8 cellular contexts compared by ENCODE assay signal in genomic region chr7:123367508-123368122, GRCh38.
DNase-seq lines count a peak whose midpoint lies in the region; ATAC-seq and TF ChIP-seq lines count a peak whose summit lies in the region.

No MANE protein-coding gene starts in this region.

- no peaks in the 10 kb centered on the region for H3K36me3 Mint-ChIP-seq in progenitor cell of endocrine pancreas (ENCODE audit: insufficient read depth)

- no peak overlapping the region for H3K27ac Mint-ChIP-seq in progenitor cell of endocrine pancreas

- H3K9me3 Mint-ChIP-seq in progenitor cell of endocrine pancreas (ENCODE audit: low read depth) = no peaks in the 10 kb centered on the region

- H3K4me1 Mint-ChIP-seq in progenitor cell of endocrine pancreas (ENCODE audit: low read depth) = no peaks in the 10 kb centered on the region

- ATAC-seq in GM18519 (IDR thresholded peaks at IDR 0.05; ENCODE audit: low FRiP score, unreplicated experiment) = peak; percentile 98
- ATAC-seq in HG02938 (IDR thresholded peaks at IDR 0.05; ENCODE audit: unreplicated experiment) = peak; percentile 91
- no peak for ATAC-seq in activated CD4-positive, CD25-positive, alpha-beta regulatory T cell treated with anti-CD3 and anti-CD28 coated beads, Interleukin-2, amount 50 U/mL, for 24 hours

- no peak overlapping the region for H3K4me3 Mint-ChIP-seq in progenitor cell of endocrine pancreas (ENCODE audit: low read depth)

- peak; percentile 53 for DNase-seq in AG20443 (ENCODE audit: low spot score)
- DNase-seq in NCI-H460 (ENCODE audit: extremely low read depth, low read depth) = peak; percentile 59
- DNase-seq in dermis blood vessel endothelial cell = peak; percentile 65
- DNase-seq in progenitor cell of endocrine pancreas (ENCODE audit: low spot score, unreplicated experiment) = no peak
- no peak for DNase-seq in DMS79 (lab: John Stamatoyannopoulos, UW)

- TF ChIP-seq CTCF in progenitor cell of endocrine pancreas (IDR thresholded peaks at IDR 0.05; ENCODE audit: unreplicated experiment) = peak; percentile 78

- no peaks in the 10 kb centered on the region for H3K27me3 Mint-ChIP-seq in progenitor cell of endocrine pancreas

Comparison
In these comparisons a context has a peak if more than half of its experiments do, and no peak if none do; other contexts are left out.
1. DNase-seq: peak in AG20443 (single experiment), NCI-H460 (single experiment) and dermis blood vessel endothelial cell (single experiment); none in progenitor cell of endocrine pancreas (single experiment) and DMS79 (single experiment).
2. ATAC-seq: peak in GM18519 (single experiment) and HG02938 (single experiment); none in activated CD4-positive, CD25-positive, alpha-beta regulatory T cell treated with anti-CD3 and anti-CD28 coated beads, Interleukin-2, amount 50 U/mL, for 24 hours (0 of 2).